ENCODE assay signal across 19 cellular contexts in genomic region chr3:6220361-6220957, GRCh38.
"Had no signal": no experiment of that assay in that cellular context is flagged by ENCODE, and none has a peak within 500 bp of the region (broad histone marks: within the 10 kb centered on the region; RNA-seq: fewer than 3 reads in every experiment).

No MANE protein-coding gene starts in this region.

- H3K36me3 Mint-ChIP-seq: activated CD4-positive, alpha-beta memory T cell treated with anti-CD3 and anti-CD28 coated beads for 36 hours; activated naive CD8-positive, alpha-beta T cell; naive thymus-derived CD4-positive, alpha-beta T cell had no signal

- H3K27me3 Mint-ChIP-seq: activated CD4-positive, alpha-beta memory T cell treated with anti-CD3 and anti-CD28 coated beads for 36 hours; activated CD4-positive, alpha-beta T cell treated with anti-CD3 and anti-CD28 coated beads for 36 hours; activated naive CD8-positive, alpha-beta T cell; naive thymus-derived CD4-positive, alpha-beta T cell had no signal

- H3K4me3 Mint-ChIP-seq: activated CD4-positive, alpha-beta memory T cell treated with anti-CD3 and anti-CD28 coated beads for 36 hours; activated CD4-positive, alpha-beta T cell treated with anti-CD3 and anti-CD28 coated beads for 36 hours; activated naive CD8-positive, alpha-beta T cell; activated T-cell treated with anti-CD3 and anti-CD28 coated beads, Interleukin-2, amount 50 U/mL, for 4 hours; naive thymus-derived CD4-positive, alpha-beta T cell had no signal

- H3K27ac Mint-ChIP-seq: activated CD4-positive, alpha-beta memory T cell treated with anti-CD3 and anti-CD28 coated beads for 36 hours; activated CD4-positive, alpha-beta T cell treated with anti-CD3 and anti-CD28 coated beads for 36 hours; activated naive CD8-positive, alpha-beta T cell; naive thymus-derived CD4-positive, alpha-beta T cell had no signal

- ATAC-seq: activated CD4-positive, alpha-beta T cell treated with anti-CD3 and anti-CD28 coated beads for 36 hours; activated T-cell treated with anti-CD3 and anti-CD28 coated beads, Interleukin-2, amount 50 U/mL, for 4 hours; esophagus mucosa; left lung; mucosa of descending colon; naive thymus-derived CD4-positive, alpha-beta T cell; upper lobe of right lung had no signal

- H3K4me1 Mint-ChIP-seq: activated CD4-positive, alpha-beta T cell treated with anti-CD3 and anti-CD28 coated beads for 36 hours; naive thymus-derived CD4-positive, alpha-beta T cell had no signal

- DNase-seq: activated CD4-positive, alpha-beta memory T cell treated with anti-CD3 and anti-CD28 coated beads for 36 hours; activated CD4-positive, alpha-beta T cell treated with anti-CD3 and anti-CD28 coated beads for 36 hours; activated gamma-delta T cell; activated T-cell treated with anti-CD3 and anti-CD28 coated beads, Interleukin-2, amount 50 U/mL, for 4 hours; amniotic stem cell; caudate nucleus; hypothalamus; kidney; left lung; mammary epithelial cell; mucosa of descending colon; naive thymus-derived CD4-positive, alpha-beta T cell; pancreas; stimulated activated CD4-positive, alpha-beta T cell treated with anti-CD3 and anti-CD28 coated beads, Interleukin-1b, Interleukin-23, amount 100 ng/mL, for 48 hours; stomach; upper lobe of right lung; WERI-Rb-1 had no signal
